Comparison of ENCODE assay signal across 11 cellular contexts in genomic region chr6:116144590-116144989, GRCh38. TPM values are rescaled to one million over a fixed set of nuclear protein-coding genes. Genes with fewer than 3 reads are reported as not detected.
DNase-seq lines count a peak whose midpoint lies in the region; ATAC-seq and TF ChIP-seq lines count a peak whose summit lies in the region.
"Had no signal": no experiment of that assay in that cellular context is flagged by ENCODE, and none has a peak within 500 bp of the region (broad histone marks: within the 10 kb centered on the region; RNA-seq: fewer than 3 reads in every experiment).

No MANE protein-coding gene starts in this region.

- H3K9me3 Mint-ChIP-seq in GM23338: no peaks in the 10 kb centered on the region
- H3K9me3 Mint-ChIP-seq: activated CD4-positive, alpha-beta T cell treated with anti-CD3 and anti-CD28 coated beads, Interleukin-2, amount 10 ng/mL, durations not matched to agents 7 days and 5 days; activated naive CD4-positive, alpha-beta T cell treated with anti-CD3 and anti-CD28 coated beads, Interleukin-2, amount 10 ng/mL, durations not matched to agents 7 days and 5 days had no signal

- no peak overlapping the region for H3K4me3 Mint-ChIP-seq in GM23338
- H3K4me3 Mint-ChIP-seq: activated CD4-positive, alpha-beta T cell treated with anti-CD3 and anti-CD28 coated beads, Interleukin-2, amount 10 ng/mL, durations not matched to agents 7 days and 5 days; activated naive CD4-positive, alpha-beta T cell treated with anti-CD3 and anti-CD28 coated beads, Interleukin-2, amount 10 ng/mL, durations not matched to agents 7 days and 5 days had no signal

- H4K20me1 ChIP-seq in GM23338 (replicated peaks; ENCODE audit: insufficient read depth) (no peaks in the 10 kb centered on the region), PC-3 (ENCODE audit: low read length) (no peaks in the 10 kb centered on the region)

- H3K79me2 ChIP-seq in GM23338 (replicated peaks; ENCODE audit: insufficient read depth) (no peaks in the 10 kb centered on the region), PC-3 (ENCODE audit: low read length) (no peaks in the 10 kb centered on the region)

- no peak overlapping the region for H3K4me3 ChIP-seq in GM23338
- no peak overlapping the region for H3K4me3 ChIP-seq in PC-3 (ENCODE audit: low read length)
- no peak overlapping the region for H3K4me3 ChIP-seq in esophagus muscularis mucosa
- H3K4me3 ChIP-seq in lower leg skin (ENCODE audit: low read depth, poor library complexity, severe bottlenecking): no peak overlapping the region

- H3K36me3 Mint-ChIP-seq in GM23338 (ENCODE audit: low read depth): no peaks in the 10 kb centered on the region; the same call in 2 of the 3 replicates
- H3K36me3 Mint-ChIP-seq: activated naive CD4-positive, alpha-beta T cell treated with anti-CD3 and anti-CD28 coated beads, Interleukin-2, amount 10 ng/mL, durations not matched to agents 7 days and 5 days had no signal

- POLR2A ChIA-PET in PC-3 (lab: Charles Lee; ENCODE audit: unreplicated experiment): no interaction called here

- H3F3A ChIP-seq in GM23338 (replicated peaks; ENCODE audit: low read depth) (no peaks in the 10 kb centered on the region), PC-3 (ENCODE audit: low read length, unreplicated experiment) (no peaks in the 10 kb centered on the region)

- H3K27ac Mint-ChIP-seq in GM23338: peak overlapping the region; percentile 50; the same call in 1 of the 2 replicates
- H3K27ac Mint-ChIP-seq: activated CD4-positive, alpha-beta T cell treated with anti-CD3 and anti-CD28 coated beads, Interleukin-2, amount 10 ng/mL, durations not matched to agents 7 days and 5 days; activated naive CD4-positive, alpha-beta T cell treated with anti-CD3 and anti-CD28 coated beads, Interleukin-2, amount 10 ng/mL, durations not matched to agents 7 days and 5 days had no signal

- H3K27me3 Mint-ChIP-seq in GM23338 (ENCODE audit: insufficient read depth, low read depth, poor library complexity): no peaks in the 10 kb centered on the region
- H3K27me3 Mint-ChIP-seq: activated CD4-positive, alpha-beta T cell treated with anti-CD3 and anti-CD28 coated beads, Interleukin-2, amount 10 ng/mL, durations not matched to agents 7 days and 5 days; activated naive CD4-positive, alpha-beta T cell treated with anti-CD3 and anti-CD28 coated beads, Interleukin-2, amount 10 ng/mL, durations not matched to agents 7 days and 5 days had no signal

- H3K9me2 ChIP-seq in GM23338 (ENCODE audit: insufficient read depth) (no peaks in the 10 kb centered on the region), PC-3 (replicated peaks; ENCODE audit: low read length) (no peaks in the 10 kb centered on the region)

- no peaks in the 10 kb centered on the region for H3K9me3 ChIP-seq in PC-3 (ENCODE audit: low read length)
- H3K9me3 ChIP-seq in esophagus muscularis mucosa: no peaks in the 10 kb centered on the region

- H2AFZ ChIP-seq in GM23338 (no peak overlapping the region), PC-3 (ENCODE audit: low read length) (no peak overlapping the region)

- H3K27me3 ChIP-seq in GM23338 (ENCODE audit: insufficient read depth): no peaks in the 10 kb centered on the region
- H3K27me3 ChIP-seq in PC-3 (ENCODE audit: low read length): no peaks in the 10 kb centered on the region
- no peaks in the 10 kb centered on the region for H3K27me3 ChIP-seq in esophagus muscularis mucosa

- H3K4me1 Mint-ChIP-seq in GM23338: peaks cover 21% of the 10 kb centered on the region
- H3K4me1 Mint-ChIP-seq: activated naive CD4-positive, alpha-beta T cell treated with anti-CD3 and anti-CD28 coated beads, Interleukin-2, amount 10 ng/mL, durations not matched to agents 7 days and 5 days had no signal

- CTCF ChIA-PET in PC-3 (lab: Charles Lee): no interaction called here

- no peak for DNase-seq in GM23338 (ENCODE audit: low spot score)
- peak; percentile 19 for DNase-seq in PC-3
- DNase-seq in epithelial cell of prostate (ENCODE audit: low read depth, low spot score): peak; percentile 18
- no peak for DNase-seq in sciatic nerve (ENCODE audit: low spot score)
- no peak for DNase-seq in esophagus muscularis mucosa (ENCODE audit: extremely low spot score)
- DNase-seq in activated CD8-positive, alpha-beta memory T cell treated with anti-CD3 and anti-CD28 coated beads for 24 hours: no peak
- DNase-seq in lower leg skin (ENCODE audit: low spot score in 2 of 2): no peak
- DNase-seq: activated CD4-positive, alpha-beta T cell treated with anti-CD3 and anti-CD28 coated beads, Interleukin-2, amount 10 ng/mL, durations not matched to agents 7 days and 5 days; activated naive CD4-positive, alpha-beta T cell treated with anti-CD3 and anti-CD28 coated beads, Interleukin-2, amount 10 ng/mL, durations not matched to agents 7 days and 5 days; stimulated activated CD4-positive, alpha-beta T cell treated with anti-CD3 and anti-CD28 coated beads, Interleukin-1b, Interleukin-23, amount 100 ng/mL, for 48 hours had no signal

- WGBS in esophagus muscularis mucosa: 79% methylated on average over 3 of the region's 3 CpGs
- whole genome bisulfite sequencing in lower leg skin, 2 donors: 63 to 68% methylated on average over 3 of the region's 3 CpGs

- H3K4me1 ChIP-seq in GM23338 (ENCODE audit: insufficient read depth): no peaks in the 10 kb centered on the region; the same call in none of the 2 replicates
- H3K4me1 ChIP-seq in PC-3 (ENCODE audit: insufficient read depth, low read length): no peaks in the 10 kb centered on the region
- H3K4me1 ChIP-seq in esophagus muscularis mucosa: peaks cover 0 to 4% (median 0%) of the 10 kb centered on the region in 4 donors

- no peaks in the 10 kb centered on the region for H3K36me3 ChIP-seq in GM23338 (ENCODE audit: insufficient read depth)
- no peaks in the 10 kb centered on the region for H3K36me3 ChIP-seq in PC-3 (ENCODE audit: low read depth, low read length)
- H3K36me3 ChIP-seq in esophagus muscularis mucosa: peaks cover 0 to 4% (median 2%) of the 10 kb centered on the region in 4 donors

- intact Hi-C loops in PC-3 (cut with micrococcal nuclease): no loop called here
- intact Hi-C loops in sciatic nerve (cut with DNase I): loop anchor here (10.0 kb wide), 1 partner anchor 880 kb away; no protein-coding TSS in a partner anchor
- intact Hi-C loops in esophagus muscularis mucosa (cut with DNase I): no loop called here
- intact Hi-C loops in lower leg skin (cut with DNase I; ENCODE audit: low total_unique reads): no loop called here

- H3K4me2 ChIP-seq in GM23338: no peak overlapping the region
- no peak overlapping the region for H3K4me2 ChIP-seq in PC-3 (ENCODE audit: low read length)

- BruUV-seq in PC-3 (replicated peaks; lab: Mats Ljungman, UMichigan): no TSS peak

- TF ChIP-seq POLR2A in esophagus muscularis mucosa (IDR thresholded peaks at IDR 0.05; ENCODE audit: low read depth) (no peak), lower leg skin (IDR thresholded peaks at IDR 0.05) (no peak)

- TF ChIP-seq CTCF in GM23338 (conservative IDR thresholded peaks at IDR 0.05; ENCODE audit: low read depth in 2 of 2): no peak
- TF ChIP-seq CTCF in PC-3 (conservative IDR thresholded peaks at IDR 0.05; ENCODE audit: low read depth, low read length): no peak
- no peak for TF ChIP-seq CTCF in esophagus muscularis mucosa (IDR thresholded peaks at IDR 0.05)
- no peak for TF ChIP-seq CTCF in lower leg skin (IDR thresholded peaks at IDR 0.05)

- H3K27ac ChIP-seq in GM23338 (ENCODE audit: low read depth) (no peak overlapping the region), PC-3 (ENCODE audit: low read length) (no peak overlapping the region), epithelial cell of prostate (no peak overlapping the region), esophagus muscularis mucosa (replicated peaks in 1 of 4) (no peak overlapping the region)

- ATAC-seq in GM23338 (no peak), PC-3 (no peak), sciatic nerve (peak; percentile 53)

- no peak overlapping the region for H3K9ac ChIP-seq in PC-3 (ENCODE audit: low read length)

- TF ChIP-seq EP300 in esophagus muscularis mucosa (IDR thresholded peaks at IDR 0.05): no peak

TF ChIP-seq in GM23338, 12 proteins besides CTCF, POLR2A, EP300 and RAD21 (continues in another document):
- TF ChIP-seq, protein P1, sequence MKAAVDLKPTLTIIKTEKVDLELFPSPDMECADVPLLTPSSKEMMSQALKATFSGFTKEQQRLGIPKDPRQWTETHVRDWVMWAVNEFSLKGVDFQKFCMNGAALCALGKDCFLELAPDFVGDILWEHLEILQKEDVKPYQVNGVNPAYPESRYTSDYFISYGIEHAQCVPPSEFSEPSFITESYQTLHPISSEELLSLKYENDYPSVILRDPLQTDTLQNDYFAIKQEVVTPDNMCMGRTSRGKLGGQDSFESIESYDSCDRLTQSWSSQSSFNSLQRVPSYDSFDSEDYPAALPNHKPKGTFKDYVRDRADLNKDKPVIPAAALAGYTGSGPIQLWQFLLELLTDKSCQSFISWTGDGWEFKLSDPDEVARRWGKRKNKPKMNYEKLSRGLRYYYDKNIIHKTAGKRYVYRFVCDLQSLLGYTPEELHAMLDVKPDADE (IDR thresholded peaks at IDR 0.05): no peak
- TF ChIP-seq POLR2AphosphoS5 (IDR thresholded peaks at IDR 0.05; ENCODE audit: low read depth) (no peak), ZNF114 (CRISPR knock-in tag; IDR thresholded peaks at IDR 0.05) (no peak), NANOG (IDR thresholded peaks at IDR 0.05; ENCODE audit: borderline replicate concordance) (no peak), STAT1 (IDR thresholded peaks at IDR 0.05; ENCODE audit: unreplicated experiment) (no peak), JUNB (IDR thresholded peaks at IDR 0.05; ENCODE audit: unreplicated experiment) (no peak), EZH2phosphoT487 (IDR thresholded peaks at IDR 0.05; ENCODE audit: unreplicated experiment) (no peak)

RNA-seq across cellular contexts. Expression of gene COL10A1, which starts 18.7 kb away (rescaled TPM):
- 0.28 TPM in 1 of 2 replicates, not detected in the other for total RNA-seq in GM23338 (2014; rRNA removed; shearing (Covaris generic))
- 0.31 and 0.40 TPM in 2 replicates for polyA plus RNA-seq in GM23338 (2016; fragmentation: Nextera tagmentation; extraction: Ambion mirVana)
- total RNA-seq in PC-3 (2014; rRNA removed) (not detected in 2 replicates), sciatic nerve (0.09 TPM), esophagus muscularis mucosa (not detected), lower leg skin (under 1 TPM in 1 of 4 donors, not detected in 3; 0.23 TPM)
- total RNA-seq: activated CD4-positive, alpha-beta T cell treated with anti-CD3 and anti-CD28 coated beads, Interleukin-2, amount 10 ng/mL, durations not matched to agents 7 days and 5 days had no signal
- polyA plus RNA-seq: neural cell had no signal

RNA-seq across cellular contexts. Expression of gene NT5DC1, which starts 43.9 kb away (rescaled TPM):
- 19.8 and 27.0 TPM in 2 replicates for total RNA-seq in GM23338 (2014; rRNA removed; shearing (Covaris generic))
- 22.5 and 29.8 TPM in 2 replicates for polyA plus RNA-seq in GM23338 (2016; fragmentation: Nextera tagmentation; extraction: Ambion mirVana)
- total RNA-seq in PC-3 (2014; rRNA removed): 6.6 and 11.3 TPM in 2 replicates
- total RNA-seq in sciatic nerve: 21.5 TPM
- 1 to 10 TPM; 4.1 to 8.4 (median 6.7) TPM for total RNA-seq in esophagus muscularis mucosa
- total RNA-seq in lower leg skin: 10 to 100 TPM in 3 of 4 donors, 1 to 10 TPM in 1; 7.7 to 25.0 (median 12.3) TPM

Comparison
In these comparisons a context has a peak if more than half of its experiments do, and no peak if none do; other contexts are left out.
1. DNase-seq: peak in PC-3 (single experiment) and epithelial cell of prostate (single experiment); none in GM23338 (single experiment), sciatic nerve (single experiment), esophagus muscularis mucosa (single experiment), activated CD8-positive, alpha-beta memory T cell treated with anti-CD3 and anti-CD28 coated beads for 24 hours (single experiment) and lower leg skin (0 of 2).